Comparison of ENCODE assay signal across 1 cellular context in genomic region chr11:10930224-10930960, GRCh38.
TF ChIP-seq lines count a peak whose summit lies in the region.

No MANE protein-coding gene starts in this region.

TF ChIP-seq in HEK293, 187 proteins besides CTCF, POLR2A, EP300 and RAD21 (continued from another document):
- TF ChIP-seq ZNF518A (tag by site-specific recombination; conservative IDR thresholded peaks at IDR 0.05; ENCODE audit: low read depth) = no peak
- no peak for TF ChIP-seq ZNF677 (tag by site-specific recombination; IDR thresholded peaks at IDR 0.05)
- peak; percentile 46; the same call in 1 of the 2 replicates for TF ChIP-seq ZFP3 (tag by site-specific recombination; IDR thresholded peaks at IDR 0.05; ENCODE audit: low read depth)
- no peak for TF ChIP-seq TCF7L2 (IDR thresholded peaks at IDR 0.05; ENCODE audit: borderline replicate concordance, low read depth, low read length)
